ENCODE assay signal across 11 cellular contexts in genomic region chr5:119365847-119366536, GRCh38. TPM values are rescaled to one million over a fixed set of nuclear protein-coding genes. Genes with fewer than 3 reads are reported as not detected.
DNase-seq lines count a peak whose midpoint lies in the region; ATAC-seq and TF ChIP-seq lines count a peak whose summit lies in the region.
"Had no signal": no experiment of that assay in that cellular context is flagged by ENCODE, and none has a peak within 500 bp of the region (broad histone marks: within the 10 kb centered on the region; RNA-seq: fewer than 3 reads in every experiment).

No MANE protein-coding gene starts in this region.

- peaks cover 59% of the 10 kb centered on the region for H3K4me1 ChIP-seq in left ventricle myocardium inferior
- peaks cover 43% of the 10 kb centered on the region for H3K4me1 ChIP-seq in suprapubic skin

- H3K27ac ChIP-seq in left ventricle myocardium inferior (replicated peaks) (peak overlapping the region; percentile 9), suprapubic skin (peak overlapping the region; percentile 15)
- H3K27ac ChIP-seq: cardiac muscle cell had no signal

- H3K9me3 Mint-ChIP-seq in activated CD8-positive, alpha-beta memory T cell treated with anti-CD3 and anti-CD28 coated beads, Interleukin-2, amount 10 ng/mL, durations not matched to agents 7 days and 5 days (ENCODE audit: low read depth): no peaks in the 10 kb centered on the region
- H3K9me3 Mint-ChIP-seq in activated B cell treated with CpG ODN at 0.5 μM for 24 hours: peaks cover 2% of the 10 kb centered on the region

- TF ChIP-seq EP300 in suprapubic skin (IDR thresholded peaks at IDR 0.05): no peak

- intact Hi-C loops in activated B cell treated with CpG ODN at 0.5 μM for 24 hours (cut with micrococcal nuclease): loop anchor here (2.0 to 5.0 kb wide), 2 partner anchors 34 to 47 kb away; no protein-coding TSS in a partner anchor
- intact Hi-C loops in left ventricle myocardium inferior (cut with micrococcal nuclease): no loop called here

- TF ChIP-seq POLR2A in suprapubic skin (IDR thresholded peaks at IDR 0.05): no peak

- 22% methylated on average over 3 of the region's 3 CpGs for whole genome bisulfite sequencing in suprapubic skin

- POLR2A ChIA-PET in activated B cell treated with CpG ODN at 0.5 μM for 24 hours (lab: Charles Lee): interaction anchor here (0.6 to 7.5 kb wide), 3 partner anchors 10 to 38 kb away, joined by 3 to 103 read pairs (median 8); partner anchors contain the start of gene TNFAIP8

- H3K36me3 Mint-ChIP-seq in activated CD8-positive, alpha-beta memory T cell treated with anti-CD3 and anti-CD28 coated beads, Interleukin-2, amount 10 ng/mL, durations not matched to agents 7 days and 5 days: peaks cover 53% of the 10 kb centered on the region
- H3K36me3 Mint-ChIP-seq in activated B cell treated with CpG ODN at 0.5 μM for 24 hours (ENCODE audit: low read depth): peaks cover 61% of the 10 kb centered on the region

- no peak overlapping the region for H3K4me3 ChIP-seq in left ventricle myocardium inferior
- no peak overlapping the region for H3K4me3 ChIP-seq in suprapubic skin
- H3K4me3 ChIP-seq: cardiac muscle cell had no signal

- peak overlapping the region; percentile 81 for H3K27ac Mint-ChIP-seq in activated CD8-positive, alpha-beta memory T cell treated with anti-CD3 and anti-CD28 coated beads, Interleukin-2, amount 10 ng/mL, durations not matched to agents 7 days and 5 days
- peak overlapping the region; percentile 84 for H3K27ac Mint-ChIP-seq in activated B cell treated with CpG ODN at 0.5 μM for 24 hours

- H3K4me1 Mint-ChIP-seq in activated CD8-positive, alpha-beta memory T cell treated with anti-CD3 and anti-CD28 coated beads, Interleukin-2, amount 10 ng/mL, durations not matched to agents 7 days and 5 days: peaks cover 83% of the 10 kb centered on the region
- H3K4me1 Mint-ChIP-seq in activated B cell treated with CpG ODN at 0.5 μM for 24 hours: peaks cover 98% of the 10 kb centered on the region

- H3K9me3 ChIP-seq in left ventricle myocardium inferior (replicated peaks) (no peaks in the 10 kb centered on the region), suprapubic skin (no peaks in the 10 kb centered on the region)

- H3K36me3 ChIP-seq in left ventricle myocardium inferior: no peaks in the 10 kb centered on the region
- no peaks in the 10 kb centered on the region for H3K36me3 ChIP-seq in suprapubic skin
- H3K36me3 ChIP-seq: cardiac muscle cell had no signal

- CTCF ChIA-PET in activated CD8-positive, alpha-beta memory T cell treated with anti-CD3 and anti-CD28 coated beads, Interleukin-2, amount 10 ng/mL, durations not matched to agents 7 days and 5 days (lab: Charles Lee): interaction anchor here (0.6 to 12.6 kb wide), 11 partner anchors 8 to 295 kb away, joined by 3 to 160 read pairs (median 6); partner anchors contain the start of genes DMXL1 and TNFAIP8
- CTCF ChIA-PET in activated B cell treated with CpG ODN at 0.5 μM for 24 hours (lab: Charles Lee): interaction anchor here (0.6 to 3.6 kb wide), 3 partner anchors 47 to 92 kb away, joined by 3 to 16 read pairs (median 6); no protein-coding TSS in a partner anchor

- no peak for DNase-seq in activated CD8-positive, alpha-beta memory T cell treated with anti-CD3 and anti-CD28 coated beads, Interleukin-2, amount 10 ng/mL, durations not matched to agents 7 days and 5 days
- DNase-seq in activated CD8-positive, alpha-beta memory T cell treated with anti-CD3 and anti-CD28 coated beads for 24 hours: no peak
- DNase-seq in activated B cell treated with CpG ODN at 0.5 μM for 24 hours (no peak), left ventricle myocardium inferior (no peak), suprapubic skin (ENCODE audit: low spot score in 2 of 2) (no peak), HT-29 (ENCODE audit: low spot score) (no peak), NCI-H2196 treated with DMSO at 0.1 percent for 48 hours (lab: John Stamatoyannopoulos, UW; ENCODE audit: unreplicated experiment) (no peak), NCI-H1105 (lab: John Stamatoyannopoulos, UW) (no peak)
- DNase-seq: left cardiac atrium, SIG-M5 had no signal

- H3K27me3 ChIP-seq in left ventricle myocardium inferior (ENCODE audit: low read depth) (no peaks in the 10 kb centered on the region), suprapubic skin (no peaks in the 10 kb centered on the region)
- H3K27me3 ChIP-seq: cardiac muscle cell had no signal

- TF ChIP-seq CTCF in activated B cell treated with CpG ODN at 0.5 μM for 24 hours (IDR thresholded peaks at IDR 0.05): no peak
- no peak for TF ChIP-seq CTCF in left ventricle myocardium inferior (IDR thresholded peaks at IDR 0.05; ENCODE audit: borderline replicate concordance)
- TF ChIP-seq CTCF in suprapubic skin (IDR thresholded peaks at IDR 0.05): no peak

- no peak overlapping the region for H3K4me3 Mint-ChIP-seq in activated CD8-positive, alpha-beta memory T cell treated with anti-CD3 and anti-CD28 coated beads, Interleukin-2, amount 10 ng/mL, durations not matched to agents 7 days and 5 days
- H3K4me3 Mint-ChIP-seq in activated B cell treated with CpG ODN at 0.5 μM for 24 hours: peak overlapping the region; percentile 55

- H3K27me3 Mint-ChIP-seq in activated CD8-positive, alpha-beta memory T cell treated with anti-CD3 and anti-CD28 coated beads, Interleukin-2, amount 10 ng/mL, durations not matched to agents 7 days and 5 days: no peaks in the 10 kb centered on the region
- no peaks in the 10 kb centered on the region for H3K27me3 Mint-ChIP-seq in activated B cell treated with CpG ODN at 0.5 μM for 24 hours

- ATAC-seq in activated CD8-positive, alpha-beta memory T cell treated with anti-CD3 and anti-CD28 coated beads, Interleukin-2, amount 10 ng/mL, durations not matched to agents 7 days and 5 days: no peak
- ATAC-seq in activated B cell treated with CpG ODN at 0.5 μM for 24 hours (ENCODE audit: low read depth): no peak

RNA-seq across cellular contexts. Expression of gene TNFAIP8, which starts 10.2 kb away (rescaled TPM):
- total RNA-seq in activated CD8-positive, alpha-beta memory T cell treated with anti-CD3 and anti-CD28 coated beads, Interleukin-2, amount 10 ng/mL, durations not matched to agents 7 days and 5 days: 100 to 1,000 TPM; 106 to 109 TPM
- total RNA-seq in activated B cell treated with CpG ODN at 0.5 μM for 24 hours (135 and 149 TPM in 2 replicates), left ventricle myocardium inferior (3.2 TPM), suprapubic skin (10 to 100 TPM; 37.2 to 49.1 (median 43.3) TPM)
- 10.7 and 13.3 TPM in 2 replicates for total RNA-seq in HT-29 (2014; rRNA removed; shearing (Covaris generic))
